25 cellular contexts compared by ENCODE assay signal in genomic region chr22:37650463-37651136, GRCh38.
"Had no signal": no experiment of that assay in that cellular context is flagged by ENCODE, and none has a peak within 500 bp of the region (broad histone marks: within the 10 kb centered on the region; RNA-seq: fewer than 3 reads in every experiment).

No MANE protein-coding gene starts in this region.

- H2AFZ ChIP-seq: parathyroid adenoma had no signal

- H3K27me3 ChIP-seq: ovary, right lobe of liver, sigmoid colon, stomach, thyroid gland, transverse colon, upper lobe of right lung, uterus had no signal

- ATAC-seq: naive thymus-derived CD8-positive, alpha-beta T cell; natural killer cell treated with Interleukin-12 subunit alpha and Interleukin-12 subunit beta and Interleukin-15 and Interleukin-18, amount 100 ng/mL, for 72 hours; psoas muscle; right cardiac atrium; right lobe of liver; stimulated activated effector memory CD8-positive, alpha-beta T cell treated with anti-CD3 and anti-CD28 coated beads, Interleukin-12 subunit alpha, Interleukin-12 subunit beta, amount 100 ng/mL, for 72 hours; stimulated activated naive B cell treated with anti-CD40 and anti-IgM and Interleukin-4, amounts not matched to agents 10 μg/mL and 1 μg/mL and 100 μg/mL, for 72 hours; upper lobe of right lung had no signal

- H3K4me3 ChIP-seq: ovary, psoas muscle, right lobe of liver, sigmoid colon, stomach, thoracic aorta, thyroid gland, transverse colon, upper lobe of right lung, uterus had no signal

- H3K27ac ChIP-seq: ovary, parathyroid adenoma, psoas muscle, right lobe of liver, sigmoid colon, stomach, thoracic aorta, thyroid gland, transverse colon, upper lobe of right lung, uterus had no signal

- FAIRE-seq: small intestine had no signal

- H3K4me1 ChIP-seq: parathyroid adenoma, psoas muscle, right lobe of liver, sigmoid colon, thyroid gland, upper lobe of right lung, uterus had no signal

- H3K36me3 ChIP-seq: ovary, right lobe of liver, thoracic aorta, thyroid gland, uterus had no signal

- H3K9ac ChIP-seq: parathyroid adenoma had no signal

- H3K79me2 ChIP-seq: parathyroid adenoma had no signal

- H3K9me3 ChIP-seq: ovary, psoas muscle, right lobe of liver, sigmoid colon, stomach, thoracic aorta, thyroid gland, transverse colon, upper lobe of right lung, uterus had no signal

- DNase-seq: naive thymus-derived CD8-positive, alpha-beta T cell; nephron progenitor cell; occipital lobe; ovary; posterior cingulate gyrus; psoas muscle; right cardiac atrium; right lobe of liver; sigmoid colon; small intestine; stimulated activated CD4-positive, alpha-beta T cell treated with anti-CD3 and anti-CD28 coated beads, Interleukin-15, amount 100 ng/mL, for 24 hours; stimulated activated CD4-positive, alpha-beta T cell treated with anti-CD3 and anti-CD28 coated beads, Interleukin-2, amount 100 ng/mL, for 24 hours; stimulated activated CD4-positive, alpha-beta T cell treated with anti-CD3 and anti-CD28 coated beads, Interleukin-2, amount 100 ng/mL, for 48 hours; stimulated activated CD4-positive, alpha-beta T cell treated with anti-CD3 and anti-CD28 coated beads, Interleukin-4, amount 100 ng/mL, for 24 hours; stimulated activated naive B cell treated with anti-CD40 and anti-IgM and Interleukin-4, amounts not matched to agents 10 μg/mL and 1 μg/mL and 100 μg/mL, for 72 hours; stimulated activated naive CD4-positive, alpha-beta T cell treated with Interleukin-2 at 50 U/mL for 16 hours; stomach; thyroid gland; transverse colon; upper lobe of right lung; uterus had no signal
